21 cellular contexts compared by ENCODE assay signal in the genomic region with DNA sequence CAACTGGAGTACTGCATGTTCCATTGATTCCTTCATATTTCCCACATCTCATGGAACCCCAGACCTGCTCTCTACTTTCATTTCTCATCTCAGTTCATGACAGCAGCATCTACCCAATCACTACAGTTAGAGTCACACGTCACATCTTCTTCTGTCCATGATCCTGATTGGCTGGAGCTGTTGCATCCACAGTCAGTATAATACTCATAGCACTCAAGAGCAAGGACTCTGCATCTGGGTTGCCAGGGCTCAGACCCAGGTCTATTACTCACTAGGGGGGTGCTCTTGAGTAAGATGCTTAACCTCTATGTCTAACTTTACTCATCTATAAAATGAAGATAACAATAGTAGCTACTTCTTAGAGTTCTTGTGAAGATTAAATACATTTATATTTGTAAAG.
"Had no signal": no experiment of that assay in that cellular context is flagged by ENCODE, and none has a peak within 500 bp of the region (broad histone marks: within the 10 kb centered on the region; RNA-seq: fewer than 3 reads in every experiment).

No MANE protein-coding gene starts in this region.

- H3K36me3 Mint-ChIP-seq: activated CD8-positive, alpha-beta memory T cell treated with anti-CD3 and anti-CD28 coated beads, Interleukin-2, amount 10 ng/mL, durations not matched to agents 7 days and 5 days; activated naive CD8-positive, alpha-beta T cell treated with anti-CD3 and anti-CD28 coated beads, Interleukin-2, amount 10 ng/mL, durations not matched to agents 7 days and 5 days had no signal

- H3K36me3 ChIP-seq: brain microvascular endothelial cell, tibial artery had no signal

- DNase-seq: activated B cell treated with CpG ODN at 0.5 μM for 24 hours; activated CD4-positive, alpha-beta memory T cell treated with anti-CD3 and anti-CD28 coated beads, Interleukin-2, amount 10 ng/mL, durations not matched to agents 7 days and 5 days; activated CD4-positive, alpha-beta T cell treated with anti-CD3 and anti-CD28 coated beads for 48 hours; activated CD8-positive, alpha-beta memory T cell treated with anti-CD3 and anti-CD28 coated beads, Interleukin-2, amount 10 ng/mL, durations not matched to agents 7 days and 5 days; activated naive CD4-positive, alpha-beta T cell treated with Interleukin-2 at 50 U/mL for 16 hours; activated naive CD8-positive, alpha-beta T cell treated with anti-CD3 and anti-CD28 coated beads, Interleukin-2, amount 10 ng/mL, durations not matched to agents 7 days and 5 days; brain microvascular endothelial cell; cortex of kidney; erythroblast; left cardiac atrium; mesenchymal stem cell; mucosa of descending colon; naive B cell; stimulated activated naive CD8-positive, alpha-beta T cell treated with anti-CD3 and anti-CD28 coated beads, Interleukin-15, Interleukin-2, amounts not matched to agents 100 U/mL and 50 U/mL, for 24 hours; substantia nigra; tibial artery had no signal

- H3K4me3 ChIP-seq: mucosa of descending colon, skin epidermis, tibial artery had no signal

- H3K4me1 Mint-ChIP-seq: activated T-helper 17 cell treated with anti-CD3 and anti-CD28 coated beads, Interleukin-2, amount 50 U/mL, for 72 hours had no signal

- H3K4me3 Mint-ChIP-seq: activated B cell treated with CpG ODN at 0.5 μM for 24 hours; activated CD4-positive, alpha-beta memory T cell treated with anti-CD3 and anti-CD28 coated beads, Interleukin-2, amount 10 ng/mL, durations not matched to agents 7 days and 5 days; activated CD8-positive, alpha-beta memory T cell treated with anti-CD3 and anti-CD28 coated beads, Interleukin-2, amount 10 ng/mL, durations not matched to agents 7 days and 5 days; activated naive CD8-positive, alpha-beta T cell treated with anti-CD3 and anti-CD28 coated beads, Interleukin-2, amount 10 ng/mL, durations not matched to agents 7 days and 5 days; activated T-helper 17 cell treated with anti-CD3 and anti-CD28 coated beads, Interleukin-2, amount 50 U/mL, for 72 hours; naive B cell; neural crest cell had no signal

- H3K9me3 Mint-ChIP-seq: activated B cell treated with CpG ODN at 0.5 μM for 24 hours; activated CD4-positive, alpha-beta memory T cell treated with anti-CD3 and anti-CD28 coated beads, Interleukin-2, amount 10 ng/mL, durations not matched to agents 7 days and 5 days; activated naive CD8-positive, alpha-beta T cell treated with anti-CD3 and anti-CD28 coated beads, Interleukin-2, amount 10 ng/mL, durations not matched to agents 7 days and 5 days; activated T-helper 17 cell treated with anti-CD3 and anti-CD28 coated beads, Interleukin-2, amount 50 U/mL, for 72 hours; neural crest cell had no signal

- FAIRE-seq: endometrium, urothelium cell line had no signal

- H3K27me3 ChIP-seq: brain microvascular endothelial cell, tibial artery had no signal

- H3K27ac ChIP-seq: brain microvascular endothelial cell, skin epidermis, tibial artery had no signal

- H3K9me3 ChIP-seq: mucosa of descending colon, tibial artery had no signal

- H3K27ac Mint-ChIP-seq: activated B cell treated with CpG ODN at 0.5 μM for 24 hours; activated CD4-positive, alpha-beta memory T cell treated with anti-CD3 and anti-CD28 coated beads, Interleukin-2, amount 10 ng/mL, durations not matched to agents 7 days and 5 days; activated CD8-positive, alpha-beta memory T cell treated with anti-CD3 and anti-CD28 coated beads, Interleukin-2, amount 10 ng/mL, durations not matched to agents 7 days and 5 days; activated naive CD8-positive, alpha-beta T cell treated with anti-CD3 and anti-CD28 coated beads, Interleukin-2, amount 10 ng/mL, durations not matched to agents 7 days and 5 days; activated T-helper 17 cell treated with anti-CD3 and anti-CD28 coated beads, Interleukin-2, amount 50 U/mL, for 72 hours had no signal
